Comparison of ENCODE assay signal across 2 cellular contexts in the genomic region with DNA sequence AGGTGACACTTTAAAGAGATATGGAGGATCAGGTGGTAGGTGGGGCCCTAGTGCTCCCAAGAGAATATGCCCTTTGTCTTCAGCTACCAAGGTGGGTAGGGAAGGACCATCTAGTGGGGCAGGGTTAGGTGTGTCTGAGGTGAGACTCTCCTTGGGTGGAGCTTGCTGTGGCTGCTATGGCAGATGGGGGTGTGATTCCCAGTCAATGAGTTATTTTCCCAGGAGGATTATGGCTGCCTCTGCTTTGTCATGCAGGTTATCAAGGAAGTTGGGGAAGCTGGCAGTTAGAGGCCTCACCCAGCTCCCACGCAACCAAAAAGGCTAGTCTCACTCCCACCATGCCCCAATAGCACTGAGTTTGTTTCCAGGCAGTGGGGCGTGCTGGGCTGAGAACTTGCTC.
TF ChIP-seq lines count a peak whose summit lies in the region.

No MANE protein-coding gene starts in this region.

TF ChIP-seq in GM23338, 12 proteins besides CTCF, POLR2A, EP300 and RAD21 (continues in another document):
- no peak for TF ChIP-seq ZNF331 (CRISPR knock-in tag; IDR thresholded peaks at IDR 0.05; ENCODE audit: low read depth)
- TF ChIP-seq ZNF114 (CRISPR knock-in tag; IDR thresholded peaks at IDR 0.05), result no peak
- TF ChIP-seq EZH2phosphoT487 (IDR thresholded peaks at IDR 0.05; ENCODE audit: unreplicated experiment), result no peak
- TF ChIP-seq, protein P1, sequence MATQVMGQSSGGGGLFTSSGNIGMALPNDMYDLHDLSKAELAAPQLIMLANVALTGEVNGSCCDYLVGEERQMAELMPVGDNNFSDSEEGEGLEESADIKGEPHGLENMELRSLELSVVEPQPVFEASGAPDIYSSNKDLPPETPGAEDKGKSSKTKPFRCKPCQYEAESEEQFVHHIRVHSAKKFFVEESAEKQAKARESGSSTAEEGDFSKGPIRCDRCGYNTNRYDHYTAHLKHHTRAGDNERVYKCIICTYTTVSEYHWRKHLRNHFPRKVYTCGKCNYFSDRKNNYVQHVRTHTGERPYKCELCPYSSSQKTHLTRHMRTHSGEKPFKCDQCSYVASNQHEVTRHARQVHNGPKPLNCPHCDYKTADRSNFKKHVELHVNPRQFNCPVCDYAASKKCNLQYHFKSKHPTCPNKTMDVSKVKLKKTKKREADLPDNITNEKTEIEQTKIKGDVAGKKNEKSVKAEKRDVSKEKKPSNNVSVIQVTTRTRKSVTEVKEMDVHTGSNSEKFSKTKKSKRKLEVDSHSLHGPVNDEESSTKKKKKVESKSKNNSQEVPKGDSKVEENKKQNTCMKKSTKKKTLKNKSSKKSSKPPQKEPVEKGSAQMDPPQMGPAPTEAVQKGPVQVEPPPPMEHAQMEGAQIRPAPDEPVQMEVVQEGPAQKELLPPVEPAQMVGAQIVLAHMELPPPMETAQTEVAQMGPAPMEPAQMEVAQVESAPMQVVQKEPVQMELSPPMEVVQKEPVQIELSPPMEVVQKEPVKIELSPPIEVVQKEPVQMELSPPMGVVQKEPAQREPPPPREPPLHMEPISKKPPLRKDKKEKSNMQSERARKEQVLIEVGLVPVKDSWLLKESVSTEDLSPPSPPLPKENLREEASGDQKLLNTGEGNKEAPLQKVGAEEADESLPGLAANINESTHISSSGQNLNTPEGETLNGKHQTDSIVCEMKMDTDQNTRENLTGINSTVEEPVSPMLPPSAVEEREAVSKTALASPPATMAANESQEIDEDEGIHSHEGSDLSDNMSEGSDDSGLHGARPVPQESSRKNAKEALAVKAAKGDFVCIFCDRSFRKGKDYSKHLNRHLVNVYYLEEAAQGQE (IDR thresholded peaks at IDR 0.05; ENCODE audit: unreplicated experiment), result no peak
- TF ChIP-seq, protein P2, sequence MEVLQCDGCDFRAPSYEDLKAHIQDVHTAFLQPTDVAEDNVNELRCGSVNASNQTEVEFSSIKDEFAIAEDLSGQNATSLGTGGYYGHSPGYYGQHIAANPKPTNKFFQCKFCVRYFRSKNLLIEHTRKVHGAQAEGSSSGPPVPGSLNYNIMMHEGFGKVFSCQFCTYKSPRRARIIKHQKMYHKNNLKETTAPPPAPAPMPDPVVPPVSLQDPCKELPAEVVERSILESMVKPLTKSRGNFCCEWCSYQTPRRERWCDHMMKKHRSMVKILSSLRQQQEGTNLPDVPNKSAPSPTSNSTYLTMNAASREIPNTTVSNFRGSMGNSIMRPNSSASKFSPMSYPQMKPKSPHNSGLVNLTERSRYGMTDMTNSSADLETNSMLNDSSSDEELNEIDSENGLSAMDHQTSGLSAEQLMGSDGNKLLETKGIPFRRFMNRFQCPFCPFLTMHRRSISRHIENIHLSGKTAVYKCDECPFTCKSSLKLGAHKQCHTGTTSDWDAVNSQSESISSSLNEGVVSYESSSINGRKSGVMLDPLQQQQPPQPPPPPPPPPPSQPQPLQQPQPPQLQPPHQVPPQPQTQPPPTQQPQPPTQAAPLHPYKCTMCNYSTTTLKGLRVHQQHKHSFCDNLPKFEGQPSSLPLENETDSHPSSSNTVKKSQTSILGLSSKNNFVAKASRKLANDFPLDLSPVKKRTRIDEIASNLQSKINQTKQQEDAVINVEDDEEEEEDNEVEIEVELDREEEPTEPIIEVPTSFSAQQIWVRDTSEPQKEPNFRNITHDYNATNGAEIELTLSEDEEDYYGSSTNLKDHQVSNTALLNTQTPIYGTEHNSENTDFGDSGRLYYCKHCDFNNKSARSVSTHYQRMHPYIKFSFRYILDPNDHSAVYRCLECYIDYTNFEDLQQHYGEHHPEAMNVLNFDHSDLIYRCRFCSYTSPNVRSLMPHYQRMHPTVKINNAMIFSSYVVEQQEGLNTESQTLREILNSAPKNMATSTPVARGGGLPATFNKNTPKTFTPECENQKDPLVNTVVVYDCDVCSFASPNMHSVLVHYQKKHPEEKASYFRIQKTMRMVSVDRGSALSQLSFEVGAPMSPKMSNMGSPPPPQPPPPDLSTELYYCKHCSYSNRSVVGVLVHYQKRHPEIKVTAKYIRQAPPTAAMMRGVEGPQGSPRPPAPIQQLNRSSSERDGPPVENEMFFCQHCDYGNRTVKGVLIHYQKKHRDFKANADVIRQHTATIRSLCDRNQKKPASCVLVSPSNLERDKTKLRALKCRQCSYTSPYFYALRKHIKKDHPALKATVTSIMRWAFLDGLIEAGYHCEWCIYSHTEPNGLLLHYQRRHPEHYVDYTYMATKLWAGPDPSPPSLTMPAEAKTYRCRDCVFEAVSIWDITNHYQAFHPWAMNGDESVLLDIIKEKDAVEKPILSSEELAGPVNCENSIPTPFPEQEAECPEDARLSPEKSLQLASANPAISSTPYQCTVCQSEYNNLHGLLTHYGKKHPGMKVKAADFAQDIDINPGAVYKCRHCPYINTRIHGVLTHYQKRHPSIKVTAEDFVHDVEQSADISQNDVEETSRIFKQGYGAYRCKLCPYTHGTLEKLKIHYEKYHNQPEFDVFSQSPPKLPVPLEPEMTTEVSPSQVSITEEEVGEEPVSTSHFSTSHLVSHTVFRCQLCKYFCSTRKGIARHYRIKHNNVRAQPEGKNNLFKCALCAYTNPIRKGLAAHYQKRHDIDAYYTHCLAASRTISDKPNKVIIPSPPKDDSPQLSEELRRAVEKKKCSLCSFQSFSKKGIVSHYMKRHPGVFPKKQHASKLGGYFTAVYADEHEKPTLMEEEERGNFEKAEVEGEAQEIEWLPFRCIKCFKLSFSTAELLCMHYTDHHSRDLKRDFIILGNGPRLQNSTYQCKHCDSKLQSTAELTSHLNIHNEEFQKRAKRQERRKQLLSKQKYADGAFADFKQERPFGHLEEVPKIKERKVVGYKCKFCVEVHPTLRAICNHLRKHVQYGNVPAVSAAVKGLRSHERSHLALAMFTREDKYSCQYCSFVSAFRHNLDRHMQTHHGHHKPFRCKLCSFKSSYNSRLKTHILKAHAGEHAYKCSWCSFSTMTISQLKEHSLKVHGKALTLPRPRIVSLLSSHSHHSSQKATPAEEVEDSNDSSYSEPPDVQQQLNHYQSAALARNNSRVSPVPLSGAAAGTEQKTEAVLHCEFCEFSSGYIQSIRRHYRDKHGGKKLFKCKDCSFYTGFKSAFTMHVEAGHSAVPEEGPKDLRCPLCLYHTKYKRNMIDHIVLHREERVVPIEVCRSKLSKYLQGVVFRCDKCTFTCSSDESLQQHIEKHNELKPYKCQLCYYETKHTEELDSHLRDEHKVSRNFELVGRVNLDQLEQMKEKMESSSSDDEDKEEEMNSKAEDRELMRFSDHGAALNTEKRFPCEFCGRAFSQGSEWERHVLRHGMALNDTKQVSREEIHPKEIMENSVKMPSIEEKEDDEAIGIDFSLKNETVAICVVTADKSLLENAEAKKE (CRISPR knock-in tag; IDR thresholded peaks at IDR 0.05), result no peak
- TF ChIP-seq EZH2 (IDR thresholded peaks at IDR 0.05; ENCODE audit: low read depth, unreplicated experiment), result no peak
- no peak for TF ChIP-seq POLR2AphosphoS5 (IDR thresholded peaks at IDR 0.05; ENCODE audit: low read depth)
- no peak for TF ChIP-seq CREB1 (CRISPR knock-in tag; IDR thresholded peaks at IDR 0.05; ENCODE audit: low read depth)
- TF ChIP-seq STAT1 (IDR thresholded peaks at IDR 0.05; ENCODE audit: unreplicated experiment), result no peak
- TF ChIP-seq JUNB (IDR thresholded peaks at IDR 0.05; ENCODE audit: unreplicated experiment), result no peak
- no peak for TF ChIP-seq NANOG (IDR thresholded peaks at IDR 0.05; ENCODE audit: borderline replicate concordance)

TF ChIP-seq in K562, 482 proteins besides CTCF, POLR2A, EP300 and RAD21:
- no peak for TF ChIP-seq BCL6 (CRISPR knock-in tag; IDR thresholded peaks at IDR 0.05)
- TF ChIP-seq, protein P3, sequence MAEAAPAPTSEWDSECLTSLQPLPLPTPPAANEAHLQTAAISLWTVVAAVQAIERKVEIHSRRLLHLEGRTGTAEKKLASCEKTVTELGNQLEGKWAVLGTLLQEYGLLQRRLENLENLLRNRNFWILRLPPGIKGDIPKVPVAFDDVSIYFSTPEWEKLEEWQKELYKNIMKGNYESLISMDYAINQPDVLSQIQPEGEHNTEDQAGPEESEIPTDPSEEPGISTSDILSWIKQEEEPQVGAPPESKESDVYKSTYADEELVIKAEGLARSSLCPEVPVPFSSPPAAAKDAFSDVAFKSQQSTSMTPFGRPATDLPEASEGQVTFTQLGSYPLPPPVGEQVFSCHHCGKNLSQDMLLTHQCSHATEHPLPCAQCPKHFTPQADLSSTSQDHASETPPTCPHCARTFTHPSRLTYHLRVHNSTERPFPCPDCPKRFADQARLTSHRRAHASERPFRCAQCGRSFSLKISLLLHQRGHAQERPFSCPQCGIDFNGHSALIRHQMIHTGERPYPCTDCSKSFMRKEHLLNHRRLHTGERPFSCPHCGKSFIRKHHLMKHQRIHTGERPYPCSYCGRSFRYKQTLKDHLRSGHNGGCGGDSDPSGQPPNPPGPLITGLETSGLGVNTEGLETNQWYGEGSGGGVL (CRISPR knock-in tag; IDR thresholded peaks at IDR 0.05), result no peak
- no peak for TF ChIP-seq TAF15 (IDR thresholded peaks at IDR 0.05; ENCODE audit: low read depth, low read length)
- TF ChIP-seq NFE2 (IDR thresholded peaks at IDR 0.05; ENCODE audit: low read depth), result peak; percentile 32; the same call in 1 of the 2 replicates
- TF ChIP-seq, protein P4, sequence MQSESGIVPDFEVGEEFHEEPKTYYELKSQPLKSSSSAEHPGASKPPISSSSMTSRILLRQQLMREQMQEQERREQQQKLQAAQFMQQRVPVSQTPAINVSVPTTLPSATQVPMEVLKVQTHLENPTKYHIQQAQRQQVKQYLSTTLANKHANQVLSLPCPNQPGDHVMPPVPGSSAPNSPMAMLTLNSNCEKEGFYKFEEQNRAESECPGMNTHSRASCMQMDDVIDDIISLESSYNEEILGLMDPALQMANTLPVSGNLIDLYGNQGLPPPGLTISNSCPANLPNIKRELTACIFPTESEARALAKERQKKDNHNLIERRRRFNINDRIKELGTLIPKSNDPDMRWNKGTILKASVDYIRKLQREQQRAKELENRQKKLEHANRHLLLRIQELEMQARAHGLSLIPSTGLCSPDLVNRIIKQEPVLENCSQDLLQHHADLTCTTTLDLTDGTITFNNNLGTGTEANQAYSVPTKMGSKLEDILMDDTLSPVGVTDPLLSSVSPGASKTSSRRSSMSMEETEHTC (IDR thresholded peaks at IDR 0.05), result no peak
- 0 out of 2 replicates have a peak, but pooled peaks have one; percentile 16 for TF ChIP-seq EGR1 (conservative IDR thresholded peaks at IDR 0.05)
TF ChIP-seq in K562: peak in this region for 2.
